In the genomic region with DNA sequence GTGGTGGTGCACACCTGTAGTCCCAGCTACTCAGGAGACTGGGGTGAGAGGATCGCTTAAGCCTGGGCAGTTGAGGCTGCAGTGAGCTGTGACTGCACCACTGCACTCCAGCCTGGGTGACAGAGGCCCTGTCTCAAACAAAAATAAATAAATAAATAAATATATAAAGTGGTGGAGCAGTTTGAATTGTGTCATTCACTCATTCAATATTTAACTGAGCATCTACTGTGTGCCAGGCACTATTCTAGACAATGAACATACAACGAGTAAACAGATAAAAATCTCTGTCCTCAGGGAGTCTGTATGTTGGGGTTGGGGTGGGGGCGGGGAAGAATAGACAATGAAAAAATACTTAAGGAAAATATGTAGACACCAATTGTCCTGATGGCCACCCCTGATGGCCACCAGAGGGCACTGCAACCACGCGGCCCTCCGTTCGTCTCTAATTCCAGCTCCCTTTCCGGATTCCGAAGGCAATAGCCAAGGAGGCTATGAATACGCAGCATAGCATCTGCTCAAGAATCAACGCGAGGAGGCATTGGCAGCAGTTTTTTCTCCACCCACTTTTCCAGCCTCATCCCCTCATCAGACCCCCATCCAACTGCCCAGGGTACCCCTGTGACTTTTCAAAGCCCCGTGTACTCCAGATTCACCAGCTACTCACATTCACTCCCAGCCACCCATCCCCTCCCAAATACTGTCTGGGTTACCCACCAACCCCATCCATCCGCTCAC, we compare ENCODE assay signal across 1 cellular context.
TF ChIP-seq lines count a peak whose summit lies in the region.

No MANE protein-coding gene starts in this region.

TF ChIP-seq in HEK293, 187 proteins besides CTCF, POLR2A, EP300 and RAD21 (continued from another document):
- TF ChIP-seq, protein P1, sequence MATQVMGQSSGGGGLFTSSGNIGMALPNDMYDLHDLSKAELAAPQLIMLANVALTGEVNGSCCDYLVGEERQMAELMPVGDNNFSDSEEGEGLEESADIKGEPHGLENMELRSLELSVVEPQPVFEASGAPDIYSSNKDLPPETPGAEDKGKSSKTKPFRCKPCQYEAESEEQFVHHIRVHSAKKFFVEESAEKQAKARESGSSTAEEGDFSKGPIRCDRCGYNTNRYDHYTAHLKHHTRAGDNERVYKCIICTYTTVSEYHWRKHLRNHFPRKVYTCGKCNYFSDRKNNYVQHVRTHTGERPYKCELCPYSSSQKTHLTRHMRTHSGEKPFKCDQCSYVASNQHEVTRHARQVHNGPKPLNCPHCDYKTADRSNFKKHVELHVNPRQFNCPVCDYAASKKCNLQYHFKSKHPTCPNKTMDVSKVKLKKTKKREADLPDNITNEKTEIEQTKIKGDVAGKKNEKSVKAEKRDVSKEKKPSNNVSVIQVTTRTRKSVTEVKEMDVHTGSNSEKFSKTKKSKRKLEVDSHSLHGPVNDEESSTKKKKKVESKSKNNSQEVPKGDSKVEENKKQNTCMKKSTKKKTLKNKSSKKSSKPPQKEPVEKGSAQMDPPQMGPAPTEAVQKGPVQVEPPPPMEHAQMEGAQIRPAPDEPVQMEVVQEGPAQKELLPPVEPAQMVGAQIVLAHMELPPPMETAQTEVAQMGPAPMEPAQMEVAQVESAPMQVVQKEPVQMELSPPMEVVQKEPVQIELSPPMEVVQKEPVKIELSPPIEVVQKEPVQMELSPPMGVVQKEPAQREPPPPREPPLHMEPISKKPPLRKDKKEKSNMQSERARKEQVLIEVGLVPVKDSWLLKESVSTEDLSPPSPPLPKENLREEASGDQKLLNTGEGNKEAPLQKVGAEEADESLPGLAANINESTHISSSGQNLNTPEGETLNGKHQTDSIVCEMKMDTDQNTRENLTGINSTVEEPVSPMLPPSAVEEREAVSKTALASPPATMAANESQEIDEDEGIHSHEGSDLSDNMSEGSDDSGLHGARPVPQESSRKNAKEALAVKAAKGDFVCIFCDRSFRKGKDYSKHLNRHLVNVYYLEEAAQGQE (tag by site-specific recombination; IDR thresholded peaks at IDR 0.05): no peak
- TF ChIP-seq REPIN1 (tag by site-specific recombination; IDR thresholded peaks at IDR 0.05; ENCODE audit: low read depth) (no peak), ZFP69B (tag by site-specific recombination; IDR thresholded peaks at IDR 0.05) (no peak), ZNF335 (tag by site-specific recombination; conservative IDR thresholded peaks at IDR 0.05) (peak; percentile 43), ZNF362 (tag by site-specific recombination; IDR thresholded peaks at IDR 0.05) (no peak), PRDM2 (tag by site-specific recombination; IDR thresholded peaks at IDR 0.05; ENCODE audit: borderline replicate concordance) (no peak), ZNF146 (tag by site-specific recombination; IDR thresholded peaks at IDR 0.05) (no peak), KLF7 (tag by site-specific recombination; IDR thresholded peaks at IDR 0.05; ENCODE audit: borderline replicate concordance) (no peak), ZNF791 (tag by site-specific recombination; IDR thresholded peaks at IDR 0.05) (no peak), ZBTB21 (tag by site-specific recombination; IDR thresholded peaks at IDR 0.05) (no peak), KLF10 (tag by site-specific recombination; IDR thresholded peaks at IDR 0.05) (peak; percentile 49; the same call in 1 of the 2 replicates), HIC1 (tag by site-specific recombination; IDR thresholded peaks at IDR 0.05) (no peak), ZNF785 (tag by site-specific recombination; IDR thresholded peaks at IDR 0.05) (no peak)
- TF ChIP-seq, protein P2, sequence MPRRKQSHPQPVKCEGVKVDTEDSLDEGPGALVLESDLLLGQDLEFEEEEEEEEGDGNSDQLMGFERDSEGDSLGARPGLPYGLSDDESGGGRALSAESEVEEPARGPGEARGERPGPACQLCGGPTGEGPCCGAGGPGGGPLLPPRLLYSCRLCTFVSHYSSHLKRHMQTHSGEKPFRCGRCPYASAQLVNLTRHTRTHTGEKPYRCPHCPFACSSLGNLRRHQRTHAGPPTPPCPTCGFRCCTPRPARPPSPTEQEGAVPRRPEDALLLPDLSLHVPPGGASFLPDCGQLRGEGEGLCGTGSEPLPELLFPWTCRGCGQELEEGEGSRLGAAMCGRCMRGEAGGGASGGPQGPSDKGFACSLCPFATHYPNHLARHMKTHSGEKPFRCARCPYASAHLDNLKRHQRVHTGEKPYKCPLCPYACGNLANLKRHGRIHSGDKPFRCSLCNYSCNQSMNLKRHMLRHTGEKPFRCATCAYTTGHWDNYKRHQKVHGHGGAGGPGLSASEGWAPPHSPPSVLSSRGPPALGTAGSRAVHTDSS (tag by site-specific recombination; IDR thresholded peaks at IDR 0.05): no peak
TF ChIP-seq in HEK293: peak in this region for 11.
